ENCODE assay signal across 8 cellular contexts in the genomic region with DNA sequence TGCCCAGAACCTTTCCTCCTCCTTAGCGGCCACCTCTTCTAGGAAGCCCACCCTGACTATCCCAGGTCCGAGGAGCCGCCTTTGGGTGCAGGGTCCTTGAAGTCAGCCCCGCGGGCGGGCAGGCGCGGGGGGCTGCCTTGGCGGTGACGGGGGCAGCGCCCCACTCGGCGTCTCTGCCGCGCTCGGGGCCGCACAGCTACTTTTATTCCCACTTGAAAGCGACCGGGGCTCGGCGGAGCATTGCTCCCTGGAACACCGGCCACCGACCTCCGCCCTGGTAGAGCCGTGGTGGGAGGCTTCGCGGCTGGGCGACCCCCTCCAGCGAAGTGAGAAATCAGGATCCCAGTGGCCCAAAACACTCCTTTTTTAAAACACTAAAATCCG. TPM values are rescaled to one million over a fixed set of nuclear protein-coding genes. Genes with fewer than 3 reads are reported as not detected.
DNase-seq lines count a peak whose midpoint lies in the region; ATAC-seq and TF ChIP-seq lines count a peak whose summit lies in the region.

No MANE protein-coding gene starts in this region.

- no peak for ATAC-seq in activated T-helper 17 cell treated with anti-CD3 and anti-CD28 coated beads, Interleukin-2, amount 50 U/mL, for 72 hours (replicated peaks)
- ATAC-seq in body of pancreas: no peak

- H3K27ac ChIP-seq in iPS-18a (ENCODE audit: low read length): no peak overlapping the region
- peak overlapping the region; percentile 78 for H3K27ac ChIP-seq in temporal lobe (ENCODE audit: low read depth, low read length)
- H3K27ac ChIP-seq in body of pancreas: peak overlapping the region in 1 of 4 donors; percentile 28

- no peaks in the 10 kb centered on the region for H3K9me3 Mint-ChIP-seq in activated CD4-positive, alpha-beta T cell treated with anti-CD3 and anti-CD28 coated beads, Interleukin-2, amount 10 ng/mL, durations not matched to agents 24 days and 14 days
- no peaks in the 10 kb centered on the region for H3K9me3 Mint-ChIP-seq in activated T-helper 17 cell treated with anti-CD3 and anti-CD28 coated beads, Interleukin-2, amount 50 U/mL, for 72 hours

- H3K36me3 ChIP-seq in iPS-18a (ENCODE audit: control insufficient read depth, low read depth, low read length) (peaks cover 4% of the 10 kb centered on the region), body of pancreas (replicated peaks in 1 of 2; ENCODE audit: insufficient read depth in 1 of 2, low read depth in 2 of 2) (peaks cover 0 to 1% of the 10 kb centered on the region in 2 donors)

- H3K36me3 Mint-ChIP-seq in activated CD4-positive, alpha-beta T cell treated with anti-CD3 and anti-CD28 coated beads, Interleukin-2, amount 10 ng/mL, durations not matched to agents 24 days and 14 days (ENCODE audit: low read depth): no peaks in the 10 kb centered on the region
- H3K36me3 Mint-ChIP-seq in activated T-helper 17 cell treated with anti-CD3 and anti-CD28 coated beads, Interleukin-2, amount 50 U/mL, for 72 hours (ENCODE audit: low read depth): no peaks in the 10 kb centered on the region

- H3K9me3 ChIP-seq in iPS-18a (ENCODE audit: control insufficient read depth, low read depth, low read length) (no peaks in the 10 kb centered on the region), body of pancreas (no peaks in the 10 kb centered on the region)

- intact Hi-C loops in activated CD4-positive, alpha-beta T cell treated with anti-CD3 and anti-CD28 coated beads, Interleukin-2, amount 10 ng/mL, durations not matched to agents 24 days and 14 days (cut with micrococcal nuclease): loop anchor here (2.0 to 5.0 kb wide), 4 partner anchors 20 to 72 kb away; a partner anchor contains a TSS
- intact Hi-C loops in body of pancreas (cut with DNase I): no loop called here

- peak overlapping the region; percentile 34 for H3K27ac Mint-ChIP-seq in activated CD4-positive, alpha-beta T cell treated with anti-CD3 and anti-CD28 coated beads, Interleukin-2, amount 10 ng/mL, durations not matched to agents 24 days and 14 days
- no peak overlapping the region for H3K27ac Mint-ChIP-seq in activated T-helper 17 cell treated with anti-CD3 and anti-CD28 coated beads, Interleukin-2, amount 50 U/mL, for 72 hours

- H3K4me3 ChIP-seq in iPS-18a (ENCODE audit: low read length) (peak overlapping the region; percentile 44), body of pancreas (no peak overlapping the region)

- TF ChIP-seq POLR2A in body of pancreas (IDR thresholded peaks at IDR 0.05): no peak

- WGBS in body of pancreas, 2 donors: 4% methylated on average over 19 to 30 of the region's 30 CpGs

- H3K4me3 Mint-ChIP-seq in activated CD4-positive, alpha-beta T cell treated with anti-CD3 and anti-CD28 coated beads, Interleukin-2, amount 10 ng/mL, durations not matched to agents 24 days and 14 days: peak overlapping the region; percentile 80
- H3K4me3 Mint-ChIP-seq in activated T-helper 17 cell treated with anti-CD3 and anti-CD28 coated beads, Interleukin-2, amount 50 U/mL, for 72 hours: peak overlapping the region; percentile 61

- H3K4me1 Mint-ChIP-seq in activated CD4-positive, alpha-beta T cell treated with anti-CD3 and anti-CD28 coated beads, Interleukin-2, amount 10 ng/mL, durations not matched to agents 24 days and 14 days: peaks cover 13% of the 10 kb centered on the region
- peaks cover 5% of the 10 kb centered on the region for H3K4me1 Mint-ChIP-seq in activated T-helper 17 cell treated with anti-CD3 and anti-CD28 coated beads, Interleukin-2, amount 50 U/mL, for 72 hours

- H3K27me3 ChIP-seq in iPS-18a (ENCODE audit: control insufficient read depth, insufficient read depth, low read length): peaks cover 43% of the 10 kb centered on the region
- no peaks in the 10 kb centered on the region for H3K27me3 ChIP-seq in body of pancreas

- H3K4me1 ChIP-seq in iPS-18a (ENCODE audit: control insufficient read depth, low read depth, low read length) (peaks cover 8% of the 10 kb centered on the region), body of pancreas (peaks cover 52% of the 10 kb centered on the region)

- peaks cover 6% of the 10 kb centered on the region for H3K27me3 Mint-ChIP-seq in activated CD4-positive, alpha-beta T cell treated with anti-CD3 and anti-CD28 coated beads, Interleukin-2, amount 10 ng/mL, durations not matched to agents 24 days and 14 days
- H3K27me3 Mint-ChIP-seq in activated T-helper 17 cell treated with anti-CD3 and anti-CD28 coated beads, Interleukin-2, amount 50 U/mL, for 72 hours: no peaks in the 10 kb centered on the region

- no peak for TF ChIP-seq CTCF in body of pancreas (IDR thresholded peaks at IDR 0.05)

- no peak for DNase-seq in activated CD4-positive, alpha-beta T cell treated with anti-CD3 and anti-CD28 coated beads, Interleukin-2, amount 10 ng/mL, durations not matched to agents 24 days and 14 days
- DNase-seq in activated CD4-positive, alpha-beta T cell treated with anti-CD3 and anti-CD28 coated beads, Interleukin-2, amount 50 U/mL, for 4 hours: no peak
- DNase-seq in NCI-H2107 (lab: John Stamatoyannopoulos, UW) (no peak), body of pancreas (no peak), mesenteric fat pad (ENCODE audit: low spot score) (no peak)

- H3K9ac ChIP-seq in iPS-18a (ENCODE audit: low read length): no peak overlapping the region

RNA-seq across cellular contexts. Expression of a gene that starts 0.8 kb away (rescaled TPM):
- 27.8 and 29.0 TPM in 2 replicates for total RNA-seq in activated CD4-positive, alpha-beta T cell treated with anti-CD3 and anti-CD28 coated beads, Interleukin-2, amount 10 ng/mL, durations not matched to agents 24 days and 14 days
- 10 to 100 TPM; 20.9 to 21.7 TPM for total RNA-seq in activated T-helper 17 cell treated with anti-CD3 and anti-CD28 coated beads, Interleukin-2, amount 50 U/mL, for 72 hours
- total RNA-seq in temporal lobe: 16.0 TPM
- 1 to 10 TPM; 3.0 to 3.6 TPM for total RNA-seq in body of pancreas
- total RNA-seq in mesenteric fat pad: 24.2 TPM

RNA-seq across cellular contexts. Expression of a gene that starts 9.5 kb away (rescaled TPM):
- 20.1 and 21.5 TPM in 2 replicates for total RNA-seq in activated CD4-positive, alpha-beta T cell treated with anti-CD3 and anti-CD28 coated beads, Interleukin-2, amount 10 ng/mL, durations not matched to agents 24 days and 14 days
- 10 to 100 TPM in 1 of 2 donors, 1 to 10 TPM in 1; 5.0 to 14.8 TPM for total RNA-seq in activated T-helper 17 cell treated with anti-CD3 and anti-CD28 coated beads, Interleukin-2, amount 50 U/mL, for 72 hours
- total RNA-seq in temporal lobe: 11.6 TPM
- 1 to 10 TPM; 3.9 to 4.6 TPM for total RNA-seq in body of pancreas
- 20.0 TPM for total RNA-seq in mesenteric fat pad

RNA-seq across cellular contexts. Expression of a gene that starts 19.9 kb away (rescaled TPM):
- 62.2 and 64.6 TPM in 2 replicates for total RNA-seq in activated CD4-positive, alpha-beta T cell treated with anti-CD3 and anti-CD28 coated beads, Interleukin-2, amount 10 ng/mL, durations not matched to agents 24 days and 14 days
- total RNA-seq in activated T-helper 17 cell treated with anti-CD3 and anti-CD28 coated beads, Interleukin-2, amount 50 U/mL, for 72 hours: 10 to 100 TPM; 66.4 to 67.5 TPM
- total RNA-seq in temporal lobe (20.9 TPM), body of pancreas (100 to 1,000 TPM in 1 of 2 donors, 10 to 100 TPM in 1; 31.9 to 128 TPM), mesenteric fat pad (24.4 TPM)

RNA-seq across cellular contexts. Expression of a gene that starts 26.2 kb away (rescaled TPM):
- 51.1 and 51.7 TPM in 2 replicates for total RNA-seq in activated CD4-positive, alpha-beta T cell treated with anti-CD3 and anti-CD28 coated beads, Interleukin-2, amount 10 ng/mL, durations not matched to agents 24 days and 14 days
- 10 to 100 TPM; 44.5 to 51.1 TPM for total RNA-seq in activated T-helper 17 cell treated with anti-CD3 and anti-CD28 coated beads, Interleukin-2, amount 50 U/mL, for 72 hours
- total RNA-seq in temporal lobe (29.3 TPM), body of pancreas (100 to 1,000 TPM in 1 of 2 donors, 10 to 100 TPM in 1; 61.2 to 121 TPM), mesenteric fat pad (27.6 TPM)

RNA-seq across cellular contexts. Expression of a gene that starts 36.4 kb away (rescaled TPM):
- 9.0 and 9.5 TPM in 2 replicates for total RNA-seq in activated CD4-positive, alpha-beta T cell treated with anti-CD3 and anti-CD28 coated beads, Interleukin-2, amount 10 ng/mL, durations not matched to agents 24 days and 14 days
- total RNA-seq in activated T-helper 17 cell treated with anti-CD3 and anti-CD28 coated beads, Interleukin-2, amount 50 U/mL, for 72 hours: 10 to 100 TPM; 29.1 to 30.4 TPM
- 52.4 TPM for total RNA-seq in temporal lobe
- 100 to 1,000 TPM; 113 to 140 TPM for total RNA-seq in body of pancreas
- total RNA-seq in mesenteric fat pad: 108 TPM
